ENCODE assay signal across 30 cellular contexts in genomic region chr11:109135627-109136026, GRCh38.
"Had no signal": no experiment of that assay in that cellular context is flagged by ENCODE, and none has a peak within 500 bp of the region (broad histone marks: within the 10 kb centered on the region; RNA-seq: fewer than 3 reads in every experiment).

No MANE protein-coding gene starts in this region.

- H3K36me3 ChIP-seq: adrenal gland, ascending aorta, brain microvascular endothelial cell, breast epithelium, cardiac muscle cell had no signal

- H3K27ac ChIP-seq: adrenal gland, ascending aorta, body of pancreas, brain microvascular endothelial cell, breast epithelium, cardiac muscle cell had no signal

- H3K4me3 ChIP-seq: adrenal gland, ascending aorta, body of pancreas, breast epithelium, cardiac muscle cell had no signal

- H3K4me1 ChIP-seq: adrenal gland, ascending aorta, body of pancreas, breast epithelium had no signal

- ATAC-seq: activated naive CD4-positive, alpha-beta T cell treated with anti-CD3 and anti-CD28 coated beads, Interleukin-2, amount 50 U/mL, for 72 hours; activated naive CD8-positive, alpha-beta T cell treated with anti-CD3 and anti-CD28 coated beads, Interleukin-2, amount 50 U/mL, for 24 hours; activated T-cell treated with anti-CD3 and anti-CD28 coated beads, Interleukin-2, amount 50 U/mL, for 4 hours; activated T-cell treated with anti-CD3 and anti-CD28 coated beads, Interleukin-2, amount 50 U/mL, for 72 hours; activated T-helper 17 cell treated with anti-CD3 and anti-CD28 coated beads, Interleukin-2, amount 50 U/mL, for 72 hours; body of pancreas had no signal

- DNase-seq: activated effector memory CD4-positive, alpha-beta T cell treated with anti-CD3 and anti-CD28 coated beads, Interleukin-2, amount 50 U/mL, for 16 hours; activated effector memory CD4-positive, alpha-beta T cell treated with Interleukin-2 at 50 U/mL for 16 hours; activated gamma-delta T cell; activated gamma-delta T cell treated with Interleukin-2 at 50 U/mL for 16 hours; activated naive CD4-positive, alpha-beta T cell; activated naive CD4-positive, alpha-beta T cell treated with anti-CD3 and anti-CD28 coated beads for 36 hours; activated naive CD4-positive, alpha-beta T cell treated with anti-CD3 and anti-CD28 coated beads, Interleukin-2, amount 10 ng/mL, durations not matched to agents 7 days and 5 days; activated naive CD4-positive, alpha-beta T cell treated with anti-CD3 and anti-CD28 coated beads, Interleukin-2, amount 50 U/mL, for 16 hours; activated naive CD4-positive, alpha-beta T cell treated with Interleukin-2 at 50 U/mL for 16 hours; activated naive CD8-positive, alpha-beta T cell treated with anti-CD3 and anti-CD28 coated beads for 36 hours; activated naive CD8-positive, alpha-beta T cell treated with anti-CD3 and anti-CD28 coated beads, Interleukin-2, amount 10 ng/mL, durations not matched to agents 7 days and 5 days; activated naive CD8-positive, alpha-beta T cell treated with anti-CD3 and anti-CD28 coated beads, Interleukin-2, amount 50 U/mL, for 24 hours; activated T-cell treated with anti-CD3 and anti-CD28 coated beads, Interleukin-2, amount 50 U/mL, for 4 hours; activated T-cell treated with anti-CD3 and anti-CD28 coated beads, Interleukin-2, amount 50 U/mL, for 48 hours; activated T-cell treated with anti-CD3 and anti-CD28 coated beads, Interleukin-2, amount 50 U/mL, for 72 hours; adrenal gland; amniotic stem cell; amygdala; anterior cingulate cortex; aorta; body of pancreas; brain microvascular endothelial cell; caudate nucleus; central memory CD4-positive, alpha-beta T cell; cerebellar nuclear complex had no signal

- H3K9me3 ChIP-seq: adrenal gland, ascending aorta, body of pancreas had no signal

- H3K27me3 ChIP-seq: adrenal gland, ascending aorta, body of pancreas, brain microvascular endothelial cell, breast epithelium, cardiac muscle cell had no signal
